11 cellular contexts compared by ENCODE assay signal in the genomic region with DNA sequence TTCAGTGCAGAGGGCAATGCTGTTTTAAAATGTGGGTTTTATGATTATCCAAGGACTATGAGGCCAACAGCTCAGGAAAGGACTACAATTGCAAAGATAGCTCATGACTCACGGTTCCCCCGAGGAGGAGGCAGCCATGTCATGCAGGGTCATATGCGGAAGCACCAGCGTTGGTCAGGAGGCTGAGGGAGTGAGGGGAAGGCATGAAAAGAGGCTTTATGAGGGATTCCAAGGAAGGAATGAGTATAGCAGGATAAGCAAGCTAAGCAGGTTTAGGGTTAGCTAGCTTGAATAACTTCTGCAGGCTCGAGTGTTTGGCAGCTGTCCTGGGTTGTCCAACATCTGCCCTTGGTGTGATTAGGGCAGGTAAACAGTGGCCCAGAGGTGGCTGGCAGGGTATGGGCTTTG.
A peak's percentile ranks its signal among the peaks of the same experiment; 100 is the strongest.
DNase-seq lines count a peak whose midpoint lies in the region; ATAC-seq and TF ChIP-seq lines count a peak whose summit lies in the region.
"Had no signal": no experiment of that assay in that cellular context is flagged by ENCODE, and none has a peak within 500 bp of the region (broad histone marks: within the 10 kb centered on the region; RNA-seq: fewer than 3 reads in every experiment).

No MANE protein-coding gene starts in this region.

- CTCF ChIA-PET in AG04449 (lab: Yijun Ruan, JAX), result interaction anchor here (0.8 to 1.6 kb wide), 5 partner anchors 18 to 819 kb away, joined by 3 to 4 read pairs (median 3); no protein-coding TSS in a partner anchor

- POLR2A ChIA-PET in AG04449 (lab: Yijun Ruan, JAX), result interaction anchor here (0.6 to 1.7 kb wide), 4 partner anchors 13 to 878 kb away, joined by 3 to 6 read pairs (median 3); no protein-coding TSS in a partner anchor

- no peaks in the 10 kb centered on the region for H3K4me1 ChIP-seq in colonic mucosa

- H3K4me3 ChIP-seq in AG04449 (ENCODE audit: low read depth, low read length), result no peak overlapping the region
- no peak overlapping the region for H3K4me3 ChIP-seq in LNCaP clone FGC (ENCODE audit: low read depth, low read length)
- H3K4me3 ChIP-seq in brain microvascular endothelial cell (ENCODE audit: low read depth, low read length), result no peak overlapping the region
- no peak overlapping the region for H3K4me3 ChIP-seq in colonic mucosa

- no peaks in the 10 kb centered on the region for H3K27me3 ChIP-seq in brain microvascular endothelial cell (replicated peaks)
- H3K27me3 ChIP-seq in colonic mucosa, result no peaks in the 10 kb centered on the region

- no peaks in the 10 kb centered on the region for H3K9me3 ChIP-seq in colonic mucosa

- H3K4me1 Mint-ChIP-seq in stimulated activated naive CD8-positive, alpha-beta T cell treated with anti-CD3 and anti-CD28 coated beads, Interleukin-15, amount 100 ng/mL, for 72 hours, result no peaks in the 10 kb centered on the region
- H3K4me1 Mint-ChIP-seq: activated CD4-positive, alpha-beta T cell treated with anti-CD3 and anti-CD28 coated beads, Interleukin-2, amount 10 ng/mL, durations not matched to agents 24 days and 14 days had no signal

- in situ Hi-C loops in brain microvascular endothelial cell (cut with HindIII; ENCODE audit: low pct_ligation_motif_present, low sequenced_read_pairs) (no loop called here), G401 (cut with HindIII; ENCODE audit: low sequenced_read_pairs) (no loop called here)

- H3K27me3 Mint-ChIP-seq in stimulated activated naive CD8-positive, alpha-beta T cell treated with anti-CD3 and anti-CD28 coated beads, Interleukin-15, amount 100 ng/mL, for 72 hours, result no peaks in the 10 kb centered on the region

- peaks cover 0 to 4% of the 10 kb centered on the region in 2 donors for H3K9me3 Mint-ChIP-seq in stimulated activated naive CD8-positive, alpha-beta T cell treated with anti-CD3 and anti-CD28 coated beads, Interleukin-15, amount 100 ng/mL, for 72 hours

- peak; percentile 86 for DNase-seq in AG04449 (ENCODE audit: low read depth, low spot score)
- DNase-seq in LNCaP clone FGC (ENCODE audit: low read depth), result peak; percentile 2
- peak; percentile 92 for DNase-seq in brain microvascular endothelial cell
- no peak for DNase-seq in left lobe of liver (ENCODE audit: low spot score)
- DNase-seq in G401 (ENCODE audit: low spot score), result no peak
- no peak for DNase-seq in stimulated activated naive CD8-positive, alpha-beta T cell treated with anti-CD3 and anti-CD28 coated beads, Interleukin-15, amount 100 ng/mL, for 72 hours
- no peak for DNase-seq in colonic mucosa
- DNase-seq: activated CD4-positive, alpha-beta T cell treated with anti-CD3 and anti-CD28 coated beads, Interleukin-2, amount 10 ng/mL, durations not matched to agents 24 days and 14 days; NCI-H510A had no signal

- intact Hi-C loops in colonic mucosa (cut with DNase I), result no loop called here

- H3K27ac ChIP-seq in brain microvascular endothelial cell (peak overlapping the region; percentile 86), colonic mucosa (no peak overlapping the region)
- H3K27ac ChIP-seq: C4-2B had no signal

- H3K27ac Mint-ChIP-seq in stimulated activated naive CD8-positive, alpha-beta T cell treated with anti-CD3 and anti-CD28 coated beads, Interleukin-15, amount 100 ng/mL, for 72 hours, result no peak overlapping the region
- H3K27ac Mint-ChIP-seq: activated CD4-positive, alpha-beta T cell treated with anti-CD3 and anti-CD28 coated beads, Interleukin-2, amount 10 ng/mL, durations not matched to agents 24 days and 14 days had no signal

- no peaks in the 10 kb centered on the region for H3K36me3 ChIP-seq in brain microvascular endothelial cell (replicated peaks)
- no peaks in the 10 kb centered on the region for H3K36me3 ChIP-seq in colonic mucosa

- H3K9ac ChIP-seq in colonic mucosa (ENCODE audit: low read depth in 2 of 2, low read length in 2 of 2), result no peak overlapping the region

- H3K4me3 Mint-ChIP-seq in stimulated activated naive CD8-positive, alpha-beta T cell treated with anti-CD3 and anti-CD28 coated beads, Interleukin-15, amount 100 ng/mL, for 72 hours, result no peak overlapping the region
- H3K4me3 Mint-ChIP-seq: activated CD4-positive, alpha-beta T cell treated with anti-CD3 and anti-CD28 coated beads, Interleukin-2, amount 10 ng/mL, durations not matched to agents 24 days and 14 days had no signal

- no peak for TF ChIP-seq CTCF in AG04449 (IDR thresholded peaks at IDR 0.05; ENCODE audit: insufficient read depth, low read length, missing control alignments)
- TF ChIP-seq CTCF in LNCaP clone FGC (IDR thresholded peaks at IDR 0.05; ENCODE audit: control insufficient read depth, extremely low read depth, insufficient read depth), result no peak
- no peak for TF ChIP-seq CTCF in brain microvascular endothelial cell (IDR thresholded peaks at IDR 0.05; ENCODE audit: low read depth, low read length, missing control alignments)
- no peak for TF ChIP-seq CTCF in colonic mucosa (IDR thresholded peaks at IDR 0.05)

- ATAC-seq in left lobe of liver (peak; percentile 23), GM18519 (IDR thresholded peaks at IDR 0.05; ENCODE audit: low FRiP score, unreplicated experiment) (no peak)
- ATAC-seq in stimulated activated naive CD8-positive, alpha-beta T cell treated with anti-CD3 and anti-CD28 coated beads, Interleukin-15, amount 100 ng/mL, for 72 hours, result no peak

Comparison
In these comparisons a context has a peak if more than half of its experiments do, and no peak if none do; other contexts are left out.
1. DNase-seq: peak in AG04449 (single experiment), LNCaP clone FGC (single experiment) and brain microvascular endothelial cell (single experiment); none in left lobe of liver (single experiment), G401 (single experiment), stimulated activated naive CD8-positive, alpha-beta T cell treated with anti-CD3 and anti-CD28 coated beads, Interleukin-15, amount 100 ng/mL, for 72 hours (0 of 2) and colonic mucosa (single experiment).